ENCODE assay signal across 8 cellular contexts in the genomic region with DNA sequence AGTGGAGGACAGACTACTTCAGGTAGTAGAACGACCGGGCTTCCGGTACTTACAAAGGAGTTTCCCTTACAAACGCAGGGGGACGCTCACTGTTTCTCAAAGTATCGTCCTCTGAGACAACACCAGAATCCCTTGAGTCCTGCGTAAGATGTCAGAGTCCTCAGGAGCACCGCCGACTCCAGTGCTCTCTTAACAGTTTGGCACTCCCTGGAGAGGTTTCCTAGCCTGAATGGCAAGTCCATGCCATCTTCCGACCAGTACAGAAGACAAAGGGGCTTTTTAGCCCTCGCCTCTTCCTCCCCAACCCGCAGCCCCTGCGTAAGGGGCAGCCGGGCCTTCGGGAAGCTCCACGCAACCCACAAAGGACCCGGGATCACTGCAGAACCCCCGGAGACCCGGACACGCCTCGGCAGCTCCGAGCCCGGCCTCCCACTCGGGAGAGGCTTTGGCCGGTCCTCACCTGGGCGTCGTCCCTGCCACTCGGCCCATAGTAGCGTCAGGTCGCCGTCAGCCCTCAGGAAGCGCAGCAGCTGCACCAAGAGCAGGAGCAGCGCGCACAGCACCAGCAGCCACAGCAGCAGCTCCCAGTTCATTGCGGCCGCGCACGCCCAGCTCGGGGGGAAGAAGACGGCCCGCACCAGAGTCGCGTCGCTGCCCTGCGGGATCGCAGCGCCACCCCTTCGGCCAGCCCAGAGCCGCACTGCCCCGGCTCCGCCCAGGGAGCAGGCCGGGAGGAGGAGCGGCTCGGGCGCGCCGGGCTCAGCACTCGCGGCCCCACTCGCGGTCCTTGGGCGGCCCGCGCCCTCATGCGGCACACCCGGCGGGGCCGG. TPM values are rescaled to one million over a fixed set of nuclear protein-coding genes. Genes with fewer than 3 reads are reported as not detected.
DNase-seq lines count a peak whose midpoint lies in the region; ATAC-seq and TF ChIP-seq lines count a peak whose summit lies in the region.

A gene with protein sequence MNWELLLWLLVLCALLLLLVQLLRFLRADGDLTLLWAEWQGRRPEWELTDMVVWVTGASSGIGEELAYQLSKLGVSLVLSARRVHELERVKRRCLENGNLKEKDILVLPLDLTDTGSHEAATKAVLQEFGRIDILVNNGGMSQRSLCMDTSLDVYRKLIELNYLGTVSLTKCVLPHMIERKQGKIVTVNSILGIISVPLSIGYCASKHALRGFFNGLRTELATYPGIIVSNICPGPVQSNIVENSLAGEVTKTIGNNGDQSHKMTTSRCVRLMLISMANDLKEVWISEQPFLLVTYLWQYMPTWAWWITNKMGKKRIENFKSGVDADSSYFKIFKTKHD (minus strand): TSS at position 682 of the 830 bp plus-strand sequence. CDS start 89 bp downstream, at position 593.

- no peaks in the 10 kb centered on the region for H3K27me3 ChIP-seq in colonic mucosa

- peak; percentile 93 for DNase-seq in AG08396 (ENCODE audit: low spot score)
- peak; percentile 83 for DNase-seq in NCI-H345 (lab: John Stamatoyannopoulos, UW)
- peak; percentile 79 for DNase-seq in activated CD4-positive, alpha-beta T cell treated with anti-CD3 and anti-CD28 coated beads for 36 hours
- DNase-seq in colonic mucosa, result peak; percentile 79
- peak; percentile 89 for DNase-seq in left lobe of liver (ENCODE audit: low spot score)
- peak; percentile 69 to 77 for DNase-seq in stimulated activated CD4-positive, alpha-beta T cell treated with anti-CD3 and anti-CD28 coated beads, Interleukin-2, amount 100 ng/mL, for 24 hours

- no peaks in the 10 kb centered on the region for H3K27me3 Mint-ChIP-seq in activated CD4-positive, alpha-beta T cell treated with anti-CD3 and anti-CD28 coated beads for 36 hours

- intact Hi-C loops in activated CD4-positive, alpha-beta T cell treated with anti-CD3 and anti-CD28 coated beads for 36 hours (cut with DNase I, micrococcal nuclease), result loop anchor here (1.0 to 5.0 kb wide), 6 partner anchors 18 to 978 kb away; a partner anchor contains a TSS
- intact Hi-C loops in colonic mucosa (cut with DNase I), result loop anchor here (5.0 to 10.0 kb wide), 2 partner anchors 70 to 198 kb away; a partner anchor contains a TSS

- no peaks in the 10 kb centered on the region for H3K4me1 ChIP-seq in colonic mucosa

- CTCF ChIA-PET in activated CD4-positive, alpha-beta T cell treated with anti-CD3 and anti-CD28 coated beads for 36 hours (lab: Charles Lee), result interaction anchor here (0.6 to 3.3 kb wide), 10 partner anchors 9 to 200 kb away, joined by 3 to 15 read pairs (median 4); no protein-coding TSS in a partner anchor

- H3K36me3 ChIP-seq in colonic mucosa, result no peaks in the 10 kb centered on the region

- peak within 1 kb of the TSS; percentile 99 for H3K4me3 Mint-ChIP-seq in activated CD4-positive, alpha-beta T cell treated with anti-CD3 and anti-CD28 coated beads for 36 hours

- ATAC-seq in GM18861 (IDR thresholded peaks at IDR 0.05; ENCODE audit: unreplicated experiment), result peak; percentile 75
- peak; percentile 83 for ATAC-seq in HG03095 (IDR thresholded peaks at IDR 0.05; ENCODE audit: unreplicated experiment)
- peak; percentile 88 for ATAC-seq in activated CD4-positive, alpha-beta T cell treated with anti-CD3 and anti-CD28 coated beads for 36 hours
- ATAC-seq in left lobe of liver, result peak; percentile 95

- TF ChIP-seq CTCF in colonic mucosa (IDR thresholded peaks at IDR 0.05), result peak; percentile 41

- H3K4me3 ChIP-seq in colonic mucosa, result peak within 1 kb of the TSS; percentile 91

- peak within 1 kb of the TSS; percentile 96 for H3K27ac ChIP-seq in colonic mucosa

- H3K36me3 Mint-ChIP-seq in activated CD4-positive, alpha-beta T cell treated with anti-CD3 and anti-CD28 coated beads for 36 hours (ENCODE audit: low read depth), result peaks cover 8% of the 10 kb centered on the region

- no peaks in the 10 kb centered on the region for H3K9me3 ChIP-seq in colonic mucosa

- peaks cover 41% of the 10 kb centered on the region for H3K4me1 Mint-ChIP-seq in activated CD4-positive, alpha-beta T cell treated with anti-CD3 and anti-CD28 coated beads for 36 hours

- no peaks in the 10 kb centered on the region for H3K9me3 Mint-ChIP-seq in activated CD4-positive, alpha-beta T cell treated with anti-CD3 and anti-CD28 coated beads for 36 hours (ENCODE audit: low read depth)

- H3K27ac Mint-ChIP-seq in activated CD4-positive, alpha-beta T cell treated with anti-CD3 and anti-CD28 coated beads for 36 hours, result peak within 1 kb of the TSS; percentile 99

- peak within 1 kb of the TSS; percentile 88 to 91 for H3K9ac ChIP-seq in colonic mucosa (ENCODE audit: low read depth in 2 of 2, low read length in 2 of 2)

- POLR2A ChIA-PET in activated CD4-positive, alpha-beta T cell treated with anti-CD3 and anti-CD28 coated beads for 36 hours (lab: Charles Lee), result interaction anchor here (1.1 to 1.5 kb wide), 2 partner anchors 13 to 73 kb away, joined by 4 read pairs; a partner anchor contains a TSS

RNA-seq across cellular contexts. Expression of the gene that starts here (rescaled TPM):
- total RNA-seq in activated CD4-positive, alpha-beta T cell treated with anti-CD3 and anti-CD28 coated beads for 36 hours, result 10 to 100 TPM; 27.9 to 46.3 TPM
- total RNA-seq in colonic mucosa (10 to 100 TPM; 82.1 to 87.1 TPM), left lobe of liver (92.1 TPM)

Comparison
In these comparisons a context has a peak if more than half of its experiments do, and no peak if none do; other contexts are left out.
1. Peak in every context shown above with its lines: DNase-seq, ATAC-seq, H3K4me3 ChIP-seq and H3K27ac ChIP-seq.